In genomic region chr6:132648356-132648755, GRCh38 we compare ENCODE assay signal across 8 cellular contexts. TPM values are rescaled to one million over a fixed set of nuclear protein-coding genes. Genes with fewer than 3 reads are reported as not detected.
A peak's percentile ranks its signal among the peaks of the same experiment; 100 is the strongest.
DNase-seq lines count a peak whose midpoint lies in the region; ATAC-seq and TF ChIP-seq lines count a peak whose summit lies in the region.

No MANE protein-coding gene starts in this region.

- 33 to 53% methylated on average over 2 of the region's 2 CpGs for WGBS in tibial nerve, 2 donors

- peak; percentile 84 for ATAC-seq in GM21447 (IDR thresholded peaks at IDR 0.05; ENCODE audit: unreplicated experiment)
- peak; percentile 88 for ATAC-seq in HG03575 (IDR thresholded peaks at IDR 0.05; ENCODE audit: extremely low read depth, insufficient number of reproducible peaks, low FRiP score, unreplicated experiment)

- no peak for TF ChIP-seq EP300 in tibial nerve (IDR thresholded peaks at IDR 0.05)

- no peaks in the 10 kb centered on the region for H3K27me3 ChIP-seq in tibial nerve

- no peak for TF ChIP-seq CTCF in tibial nerve (IDR thresholded peaks at IDR 0.05)

- peaks cover 0 to 4% (median 0%) of the 10 kb centered on the region in 4 donors for H3K4me1 ChIP-seq in tibial nerve

- no peak for TF ChIP-seq POLR2A in tibial nerve (IDR thresholded peaks at IDR 0.05)

- no peaks in the 10 kb centered on the region for H3K9me3 ChIP-seq in tibial nerve

- H3K36me3 ChIP-seq in tibial nerve, result no peaks in the 10 kb centered on the region

- H3K27ac ChIP-seq in tibial nerve, result no peak overlapping the region

- H3K4me3 ChIP-seq in tibial nerve, result no peak overlapping the region

- DNase-seq in ELR (ENCODE audit: low read depth) (peak; percentile 88), tibial nerve (ENCODE audit: low spot score in 2 of 2) (no peak), cerebellum (ENCODE audit: low spot score) (no peak), OCI-M2 (lab: John Stamatoyannopoulos, UW; ENCODE audit: unreplicated experiment) (no peak)
- DNase-seq in central memory CD4-positive, alpha-beta T cell, result peak; percentile 13
- no peak for DNase-seq in stimulated activated CD4-positive, alpha-beta T cell treated with anti-CD3 and anti-CD28 coated beads, Interleukin-1b, Interleukin-23, amount 100 ng/mL, for 48 hours

RNA-seq across cellular contexts. Expression of gene TAAR1, which starts 10.6 kb away (rescaled TPM):
- total RNA-seq in tibial nerve (not detected), cerebellum (not detected)

RNA-seq across cellular contexts. Expression of gene TAAR2, which starts 24.3 kb away (rescaled TPM):
- not detected for total RNA-seq in tibial nerve
- total RNA-seq in cerebellum, result not detected

RNA-seq across cellular contexts. Expression of gene TAAR5, which starts 58.8 kb away (rescaled TPM):
- total RNA-seq in tibial nerve (not detected), cerebellum (not detected)

Comparison
In these comparisons a context has a peak if more than half of its experiments do, and no peak if none do; other contexts are left out.
1. DNase-seq: peak in ELR (single experiment) and central memory CD4-positive, alpha-beta T cell (single experiment); none in tibial nerve (0 of 2), stimulated activated CD4-positive, alpha-beta T cell treated with anti-CD3 and anti-CD28 coated beads, Interleukin-1b, Interleukin-23, amount 100 ng/mL, for 48 hours (single experiment), cerebellum (single experiment) and OCI-M2 (single experiment).